ENCODE assay signal across 1 cellular context in genomic region chr7:99625961-99626360, GRCh38.
TF ChIP-seq lines count a peak whose summit lies in the region.

No MANE protein-coding gene starts in this region.

TF ChIP-seq in K562, 482 proteins besides CTCF, POLR2A, EP300 and RAD21:
- TF ChIP-seq RCOR1 (IDR thresholded peaks at IDR 0.05; ENCODE audit: borderline replicate concordance in 1 of 2, low read depth in 2 of 2, low read length in 2 of 2) (no peak), PREB (CRISPR knock-in tag; IDR thresholded peaks at IDR 0.05) (no peak), MTA2 (IDR thresholded peaks at IDR 0.05; ENCODE audit: low read depth) (no peak), NR2F6 (CRISPR knock-in tag; IDR thresholded peaks at IDR 0.05) (no peak), TEAD1 (CRISPR knock-in tag; IDR thresholded peaks at IDR 0.05) (no peak), ASH1L (IDR thresholded peaks at IDR 0.05; ENCODE audit: borderline replicate concordance, low read depth, partially characterized antibody) (no peak), PML (IDR thresholded peaks at IDR 0.05; ENCODE audit: low read length) (no peak), ZNF639 (CRISPR knock-in tag; conservative IDR thresholded peaks at IDR 0.05 in 1 of 2, IDR thresholded peaks at IDR 0.05 in 1 of 2) (no peak), ETV6 (IDR thresholded peaks at IDR 0.05; ENCODE audit: borderline replicate concordance in 1 of 2, low read depth in 2 of 2, low read length in 1 of 2) (no peak), ETV6 (CRISPR knock-in tag; IDR thresholded peaks at IDR 0.05; ENCODE audit: borderline replicate concordance) (no peak), GABPA (tag; conservative IDR thresholded peaks at IDR 0.05; ENCODE audit: low read depth) (no peak), ZNF184 (CRISPR knock-in tag; IDR thresholded peaks at IDR 0.05) (no peak), SRSF1 (IDR thresholded peaks at IDR 0.05; ENCODE audit: low read depth, low read length) (no peak), PHB (CRISPR knock-in tag; IDR thresholded peaks at IDR 0.05) (no peak), ZNF318 (IDR thresholded peaks at IDR 0.05; ENCODE audit: borderline replicate concordance in 1 of 2, low read depth in 1 of 2) (no peak), EHMT2 (IDR thresholded peaks at IDR 0.05) (no peak), TFAP4 (CRISPR knock-in tag; IDR thresholded peaks at IDR 0.05; ENCODE audit: borderline replicate concordance) (no peak)
